Comparison of ENCODE assay signal across 8 cellular contexts in the genomic region with DNA sequence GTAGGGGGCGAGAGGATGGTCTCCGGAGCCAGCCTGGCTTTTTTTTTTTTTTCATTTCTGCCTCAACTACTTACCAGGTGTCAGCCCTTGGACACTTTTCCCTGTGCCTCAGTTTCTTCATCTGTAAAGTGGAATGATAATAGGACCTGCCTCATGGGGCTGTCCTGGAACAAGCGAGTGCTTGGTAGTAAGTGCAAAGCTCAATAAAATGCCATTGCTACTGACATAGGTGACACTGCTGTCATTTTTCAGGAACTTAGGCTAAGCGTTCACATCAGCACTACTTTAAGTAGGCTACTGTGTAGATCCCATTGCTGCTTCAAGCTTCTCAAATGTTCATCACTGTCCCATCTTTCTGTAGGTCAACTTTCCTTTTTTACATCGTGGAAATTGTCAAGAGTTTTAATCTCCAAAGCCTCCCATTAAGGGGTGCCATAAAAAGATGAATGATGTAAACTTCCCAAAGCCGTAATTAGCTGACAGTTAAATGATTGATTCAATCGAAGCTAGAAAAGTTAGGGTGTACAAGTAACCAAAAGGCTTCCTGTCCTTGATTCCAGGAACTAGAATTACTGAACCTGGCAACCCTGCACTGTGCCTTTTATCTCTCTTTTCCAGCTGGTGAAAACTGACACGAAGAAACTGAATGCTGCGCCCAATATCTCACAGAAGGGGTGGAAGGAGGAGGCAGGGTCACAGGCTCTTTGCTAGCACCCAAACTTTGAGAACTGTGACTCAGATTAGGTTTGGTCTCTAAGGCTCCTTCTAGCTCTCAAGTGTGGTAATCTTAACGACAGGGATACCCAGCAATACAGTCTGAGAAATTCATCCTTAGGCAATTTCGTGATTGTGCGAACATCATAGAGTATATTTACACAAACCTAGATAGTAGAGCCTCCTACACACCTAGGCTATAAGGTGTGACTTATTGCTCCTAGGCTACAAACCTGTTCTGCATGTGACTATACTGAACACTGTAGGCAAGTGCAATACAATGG. TPM values are rescaled to one million over a fixed set of nuclear protein-coding genes. Genes with fewer than 3 reads are reported as not detected.
A peak's percentile ranks its signal among the peaks of the same experiment; 100 is the strongest.
DNase-seq lines count a peak whose midpoint lies in the region; ATAC-seq and TF ChIP-seq lines count a peak whose summit lies in the region.

No MANE protein-coding gene starts in this region.

- peak; percentile 32 for DNase-seq in GM13977 (ENCODE audit: low spot score)
- DNase-seq in NAMALWA (ENCODE audit: low spot score), result peak; percentile 53
- no peak for DNase-seq in breast epithelium (ENCODE audit: low spot score in 2 of 2)
- DNase-seq in right lobe of liver, result no peak
- no peak for DNase-seq in testis
- DNase-seq in occipital lobe (lab: John Stamatoyannopoulos, UW), result no peak

- in situ Hi-C loops in GM13977 (cut with MboI; ENCODE audit: low pct_unique_long_range_greater_than_20kb, low sequenced_read_pairs, unreplicated experiment), result loop anchor here (10.0 kb wide), 1 partner anchor 52 kb away; no protein-coding TSS in a partner anchor

- H3K4me3 ChIP-seq in breast epithelium (peak overlapping the region; percentile 68 to 97 (median 96)), right lobe of liver (peak overlapping the region; percentile 73 to 77 (median 75)), testis (peak overlapping the region; percentile 73 to 98)

- H3K27ac ChIP-seq in breast epithelium (peak overlapping the region; percentile 96 to 97), right lobe of liver (peak overlapping the region; percentile 86 to 93 (median 88)), testis (peak overlapping the region; percentile 84 to 96)

- H3K4me1 ChIP-seq in breast epithelium (peaks cover 0 to 7% of the 10 kb centered on the region in 2 donors), right lobe of liver (peaks cover 0 to 25% (median 8%) of the 10 kb centered on the region in 4 donors), testis (peaks cover 12% of the 10 kb centered on the region)

- ATAC-seq in right lobe of liver (peak; percentile 15 to 38 (median 32)), HG02588 (IDR thresholded peaks at IDR 0.05; ENCODE audit: unreplicated experiment) (no peak), HG02840 (IDR thresholded peaks at IDR 0.05; ENCODE audit: low FRiP score, unreplicated experiment) (no peak)

- H3K9me3 ChIP-seq in breast epithelium, result peaks cover 0 to 4% of the 10 kb centered on the region in 2 donors
- H3K9me3 ChIP-seq in right lobe of liver, result no peaks in the 10 kb centered on the region
- no peaks in the 10 kb centered on the region for H3K9me3 ChIP-seq in testis

- no peak for TF ChIP-seq CTCF in GM13977 (IDR thresholded peaks at IDR 0.05; ENCODE audit: extremely low read depth, insufficient read depth, missing control alignments)
- no peak for TF ChIP-seq CTCF in breast epithelium (IDR thresholded peaks at IDR 0.05)
- TF ChIP-seq CTCF in right lobe of liver (IDR thresholded peaks at IDR 0.05), result no peak
- no peak for TF ChIP-seq CTCF in testis (IDR thresholded peaks at IDR 0.05)

- H3K27me3 ChIP-seq in breast epithelium, result no peaks in the 10 kb centered on the region
- no peaks in the 10 kb centered on the region for H3K27me3 ChIP-seq in right lobe of liver
- no peaks in the 10 kb centered on the region for H3K27me3 ChIP-seq in testis

- WGBS in right lobe of liver (ENCODE audit: insufficient coverage, low coverage, low lambda C conversion rate, missing lambda C conversion rate), result 14% methylated on average over 11 of the region's 12 CpGs
- 8 to 10% methylated on average over 12 of the region's 12 CpGs for WGBS in testis, 2 donors

- intact Hi-C loops in breast epithelium (cut with DNase I; ENCODE audit: low total_unique reads), result no loop called here
- intact Hi-C loops in right lobe of liver (cut with DNase I), result no loop called here
- intact Hi-C loops in testis (cut with DNase I; ENCODE audit: low total_unique reads), result loop anchor here (10.0 kb wide), 1 partner anchor 78 kb away; no protein-coding TSS in a partner anchor

- TF ChIP-seq POLR2A in breast epithelium (IDR thresholded peaks at IDR 0.05) (no peak), right lobe of liver (IDR thresholded peaks at IDR 0.05) (no peak), testis (IDR thresholded peaks at IDR 0.05) (no peak)

- no peaks in the 10 kb centered on the region for H3K36me3 ChIP-seq in breast epithelium
- H3K36me3 ChIP-seq in right lobe of liver, result no peaks in the 10 kb centered on the region
- no peaks in the 10 kb centered on the region for H3K36me3 ChIP-seq in testis (ENCODE audit: low read depth, missing control alignments)

RNA-seq across cellular contexts. Expression of a gene that starts 0.9 kb away (rescaled TPM):
- total RNA-seq in breast epithelium (10 to 100 TPM; 13.8 to 28.7 (median 19.7) TPM), right lobe of liver (10 to 100 TPM in 5 of 6 experiments, 1 to 10 TPM in 1; 8.4 to 15.3 (median 11.5) TPM), testis (10 to 100 TPM; 50.4 to 56.1 TPM), occipital lobe (40.2 TPM)
- 64.9 TPM for polyA plus RNA-seq in testis (ENCODE audit: insufficient read depth, low read depth, low replicate concordance)

Comparison
In these comparisons a context has a peak if more than half of its experiments do, and no peak if none do; other contexts are left out.
1. DNase-seq: peak in GM13977 (single experiment) and NAMALWA (single experiment); none in breast epithelium (0 of 2), right lobe of liver (0 of 3), testis (single experiment) and occipital lobe (single experiment).
2. ATAC-seq: peak in right lobe of liver (4 of 4); none in HG02588 (single experiment) and HG02840 (single experiment).
3. Peak in every context shown above with its lines, with median percentiles within 50 percentile points of each other: H3K27ac ChIP-seq and H3K4me3 ChIP-seq.